In genomic region chr14:69803753-69804152, GRCh38 we compare ENCODE assay signal across 23 cellular contexts. TPM values are rescaled to one million over a fixed set of nuclear protein-coding genes. Genes with fewer than 3 reads are reported as not detected.
A peak's percentile ranks its signal among the peaks of the same experiment; 100 is the strongest.
DNase-seq lines count a peak whose midpoint lies in the region; ATAC-seq and TF ChIP-seq lines count a peak whose summit lies in the region.
"Had no signal": no experiment of that assay in that cellular context is flagged by ENCODE, and none has a peak within 500 bp of the region (broad histone marks: within the 10 kb centered on the region; RNA-seq: fewer than 3 reads in every experiment).

No MANE protein-coding gene starts in this region.

- POLR2A ChIA-PET in HCT116 (lab: Charles Lee): no interaction called here

- H3K27ac Mint-ChIP-seq in CD14-positive monocyte: no peak overlapping the region
- H3K27ac Mint-ChIP-seq: activated CD4-positive, alpha-beta T cell treated with anti-CD3 and anti-CD28 coated beads for 36 hours; activated naive CD4-positive, alpha-beta T cell treated with anti-CD3 and anti-CD28 coated beads, Interleukin-2, amount 50 U/mL, for 24 hours; brain had no signal

- CTCF ChIA-PET in HCT116 (lab: Charles Lee): no interaction called here

- no peaks in the 10 kb centered on the region for H4K20me1 ChIP-seq in HCT116 (ENCODE audit: insufficient read depth)
- H4K20me1 ChIP-seq: BLaER1 had no signal

- peaks cover 0 to 6% (median 4%) of the 10 kb centered on the region in 7 donors for H3K9me3 Mint-ChIP-seq in CD14-positive monocyte
- H3K9me3 Mint-ChIP-seq: activated naive CD4-positive, alpha-beta T cell treated with anti-CD3 and anti-CD28 coated beads, Interleukin-2, amount 50 U/mL, for 24 hours had no signal

- BruUV-seq in HCT116 (replicated peaks; lab: Mats Ljungman, UMichigan): no TSS peak

- H3K4me3 ChIP-seq in HCT116 (replicated peaks in 1 of 2; ENCODE audit: low read depth in 1 of 2, low read length in 2 of 2) (no peak overlapping the region), astrocyte of the spinal cord (ENCODE audit: low read depth, low read length) (no peak overlapping the region), liver (ENCODE audit: low read depth in 1 of 3, low read length in 3 of 3) (no peak overlapping the region), suprapubic skin (no peak overlapping the region)
- H3K4me3 ChIP-seq: BLaER1, tibial artery had no signal

- H3K27me3 ChIP-seq in HCT116 (ENCODE audit: insufficient read depth, low read length) (no peaks in the 10 kb centered on the region), liver (ENCODE audit: control insufficient read depth in 4 of 4, insufficient read depth in 4 of 4, low read length in 3 of 4) (no peaks in the 10 kb centered on the region), suprapubic skin (no peaks in the 10 kb centered on the region)
- H3K27me3 ChIP-seq: BLaER1, tibial artery had no signal

- H3K36me3 ChIP-seq in HCT116 (ENCODE audit: control insufficient read depth in 1 of 2, insufficient read depth in 2 of 2, low read length in 2 of 2): no peaks in the 10 kb centered on the region
- no peaks in the 10 kb centered on the region for H3K36me3 ChIP-seq in liver (ENCODE audit: control insufficient read depth in 4 of 4, insufficient read depth in 3 of 4, low read depth in 1 of 4, low read length in 3 of 4)
- H3K36me3 ChIP-seq in suprapubic skin: no peaks in the 10 kb centered on the region
- H3K36me3 ChIP-seq: BLaER1, tibial artery had no signal

- ATAC-seq in HCT116: peak; percentile 78
- ATAC-seq: activated CD4-positive, alpha-beta T cell treated with anti-CD3 and anti-CD28 coated beads for 36 hours; left cardiac atrium had no signal

- no peak overlapping the region for H2AFZ ChIP-seq in HCT116 (ENCODE audit: low read depth, low read length, poor library complexity, severe bottlenecking)

- intact Hi-C loops in CD14-positive monocyte (cut with micrococcal nuclease): no loop called here
- intact Hi-C loops in HCT116 (cut with micrococcal nuclease): no loop called here
- intact Hi-C loops in head of caudate nucleus (cut with DNase I): no loop called here

- H3K4me3 Mint-ChIP-seq in CD14-positive monocyte: no peak overlapping the region
- H3K4me3 Mint-ChIP-seq: activated CD4-positive, alpha-beta T cell treated with anti-CD3 and anti-CD28 coated beads for 36 hours; activated naive CD4-positive, alpha-beta T cell treated with anti-CD3 and anti-CD28 coated beads, Interleukin-2, amount 50 U/mL, for 24 hours; brain had no signal

- TF ChIP-seq POLR2A in HCT116 (IDR thresholded peaks at IDR 0.05; ENCODE audit: borderline replicate concordance, extremely low read depth, insufficient read depth, insufficient read length): no peak
- no peak for TF ChIP-seq POLR2A in suprapubic skin (IDR thresholded peaks at IDR 0.05)

- H3K9ac ChIP-seq in HCT116 (ENCODE audit: low read length) (no peak overlapping the region), liver (ENCODE audit: low read depth in 1 of 2, low read length in 2 of 2) (no peak overlapping the region)
- H3K9ac ChIP-seq: BLaER1 had no signal

- in situ Hi-C loops in astrocyte of the spinal cord (cut with HindIII; ENCODE audit: low sequenced_read_pairs): no loop called here

- no peak overlapping the region for H3K4me2 ChIP-seq in HCT116 (ENCODE audit: low read length)
- H3K4me2 ChIP-seq: BLaER1 had no signal

- no peaks in the 10 kb centered on the region for H3K4me1 Mint-ChIP-seq in CD14-positive monocyte
- H3K4me1 Mint-ChIP-seq: activated CD4-positive, alpha-beta T cell treated with anti-CD3 and anti-CD28 coated beads for 36 hours; activated naive CD4-positive, alpha-beta T cell treated with anti-CD3 and anti-CD28 coated beads, Interleukin-2, amount 50 U/mL, for 24 hours; brain had no signal

- H3K27ac ChIP-seq in HCT116 (ENCODE audit: low read depth, low read length) (no peak overlapping the region), liver (ENCODE audit: low read depth in 1 of 2, low read length in 2 of 2) (no peak overlapping the region), suprapubic skin (no peak overlapping the region)
- H3K27ac ChIP-seq: BLaER1, HL-60, tibial artery had no signal

- RAD21 ChIA-PET in HCT116 (lab: Charles Lee; ENCODE audit: low non-redundant PET in 1 of 2, low total read pairs in 2 of 2, uncharacterized antibody in 2 of 2, unreplicated experiment in 2 of 2): interaction anchor here in 1 of 2 experiments (0.6 kb wide), 1 partner anchor 15 kb away, joined by 4 read pairs; no protein-coding TSS in a partner anchor

- H3K79me2 ChIP-seq in HCT116 (ENCODE audit: insufficient read depth, low read length): no peaks in the 10 kb centered on the region

- DNase-seq in CD14-positive monocyte (ENCODE audit: low spot score) (no peak), HCT116 (ENCODE audit: low read depth, low spot score) (no peak), astrocyte of the spinal cord (ENCODE audit: low read depth, low spot score) (no peak), SHP77 (lab: John Stamatoyannopoulos, UW) (no peak), suprapubic skin (ENCODE audit: low spot score in 2 of 2) (no peak), Ammon's horn (ENCODE audit: low spot score) (no peak), head of caudate nucleus (no peak)
- DNase-seq: activated CD4-positive, alpha-beta T cell treated with anti-CD3 and anti-CD28 coated beads for 36 hours; DND-41; foreskin fibroblast; KBM-7; left cardiac atrium; NCI-H226; SIG-M5; small intestine; T-helper 9 cell; tibial artery had no signal

- no peak for TF ChIP-seq RAD21 in HCT116 (IDR thresholded peaks at IDR 0.05; ENCODE audit: low read depth)
- peak in 1 of 2 donors; percentile 7 for TF ChIP-seq RAD21 in liver (IDR thresholded peaks at IDR 0.05)

- H3K9me2 ChIP-seq in HCT116 (ENCODE audit: insufficient read depth): no peaks in the 10 kb centered on the region

- H3K4me1 ChIP-seq in HCT116 (ENCODE audit: control insufficient read depth in 1 of 2, insufficient read depth in 2 of 2, low read length in 2 of 2) (no peaks in the 10 kb centered on the region), liver (ENCODE audit: control insufficient read depth in 4 of 4, insufficient read depth in 4 of 4, low read length in 3 of 4) (peaks cover 4 to 17% (median 8%) of the 10 kb centered on the region in 4 donors), suprapubic skin (no peaks in the 10 kb centered on the region)
- H3K4me1 ChIP-seq: BLaER1, tibial artery had no signal

- H3K27me3 Mint-ChIP-seq in CD14-positive monocyte (ENCODE audit: low read depth in 3 of 3): peaks cover 2 to 11% (median 9%) of the 10 kb centered on the region in 3 donors

- H3K9me3 ChIP-seq in HCT116 (ENCODE audit: control insufficient read depth in 1 of 2, insufficient read depth in 1 of 2, low read depth in 1 of 2, low read length in 2 of 2) (no peaks in the 10 kb centered on the region), liver (ENCODE audit: control insufficient read depth in 4 of 4, low read length in 3 of 4) (no peaks in the 10 kb centered on the region), suprapubic skin (no peaks in the 10 kb centered on the region)
- H3K9me3 ChIP-seq: BLaER1 had no signal

- no peaks in the 10 kb centered on the region for H3K36me3 Mint-ChIP-seq in CD14-positive monocyte
- H3K36me3 Mint-ChIP-seq: activated naive CD4-positive, alpha-beta T cell treated with anti-CD3 and anti-CD28 coated beads, Interleukin-2, amount 50 U/mL, for 24 hours; brain had no signal

- TF ChIP-seq EP300 in suprapubic skin (IDR thresholded peaks at IDR 0.05): no peak

- TF ChIP-seq CTCF in CD14-positive monocyte (IDR thresholded peaks at IDR 0.05) (peak; percentile 23), HCT116 (IDR thresholded peaks at IDR 0.05 in 2 of 3, conservative IDR thresholded peaks at IDR 0.05 in 1 of 3; ENCODE audit: borderline replicate concordance in 1 of 3, insufficient read depth in 1 of 3, low read depth in 2 of 3, low read length in 2 of 3) (peak in 1 of 3 experiments; percentile 44; a peak in 2 of 6 replicates), astrocyte of the spinal cord (IDR thresholded peaks at IDR 0.05; ENCODE audit: low read depth, low read length) (peak; percentile 20), liver (IDR thresholded peaks at IDR 0.05; ENCODE audit: low read depth, low read length, missing input control) (peak; percentile 20), suprapubic skin (IDR thresholded peaks at IDR 0.05) (no peak)

TF ChIP-seq in HCT116, 20 proteins besides CTCF, POLR2A, EP300 and RAD21 (continues in another document):
- TF ChIP-seq EGR1 (IDR thresholded peaks at IDR 0.05; ENCODE audit: low read depth) (no peak), ELF1 (IDR thresholded peaks at IDR 0.05; ENCODE audit: borderline replicate concordance, low read depth) (no peak), SP1 (IDR thresholded peaks at IDR 0.05; ENCODE audit: low read depth) (no peak), EZH2 (IDR thresholded peaks at IDR 0.05) (no peak), JUND (IDR thresholded peaks at IDR 0.05) (no peak), TCF7L2 (IDR thresholded peaks at IDR 0.05; ENCODE audit: borderline replicate concordance, extremely low read depth, insufficient read depth, insufficient read length) (no peak)

TF ChIP-seq in liver, 16 proteins besides CTCF, POLR2A, EP300 and RAD21 (continues in another document):
- TF ChIP-seq YY1 (IDR thresholded peaks at IDR 0.05) (no peak), HNF4A (conservative IDR thresholded peaks at IDR 0.05) (no peak), SP1 (IDR thresholded peaks at IDR 0.05) (no peak), TAF1 (conservative IDR thresholded peaks at IDR 0.05) (no peak), FOXA2 (IDR thresholded peaks at IDR 0.05) (no peak), FOXA1 (IDR thresholded peaks at IDR 0.05) (no peak), RXRA (IDR thresholded peaks at IDR 0.05) (no peak), HNF4G (IDR thresholded peaks at IDR 0.05) (no peak)

RNA-seq across cellular contexts. Expression of gene SLC10A1, which starts 6.7 kb away (rescaled TPM):
- polyA plus RNA-seq in CD14-positive monocyte (under 1 TPM in 1 of 2 donors, not detected in 1; 0.09 TPM), liver (10 to 100 TPM; 52.2 to 68.5 TPM)
- total RNA-seq in HCT116 (2021; ENCODE audit: unreplicated experiment) (not detected), liver (10 to 100 TPM in 1 of 2 donors, 1 to 10 TPM in 1; 1.1 to 77.3 TPM), suprapubic skin (not detected)
- not detected in 2 replicates for polyA plus RNA-seq in HCT116 (2012)
- total RNA-seq: activated CD4-positive, alpha-beta T cell treated with anti-CD3 and anti-CD28 coated beads for 36 hours; left cardiac atrium; omental fat pad had no signal

RNA-seq across cellular contexts. Expression of gene SRSF5, which starts 36.8 kb away (rescaled TPM):
- polyA plus RNA-seq in CD14-positive monocyte (100 to 1,000 TPM; 410 to 502 TPM), liver (100 to 1,000 TPM in 1 of 2 donors, 10 to 100 TPM in 1; 89.7 to 205 TPM)
- total RNA-seq in HCT116 (2021; ENCODE audit: unreplicated experiment) (258 TPM), liver (100 to 1,000 TPM in 1 of 2 donors, 10 to 100 TPM in 1; 74.4 to 254 TPM), suprapubic skin (1,000 to 10,000 TPM in 1 of 4 donors, 100 to 1,000 TPM in 3; 342 to 1,053 (median 453) TPM)
- 246 and 285 TPM in 2 replicates for polyA plus RNA-seq in HCT116 (2012)

Comparison
In these comparisons a context has a peak if more than half of its experiments do, and no peak if none do; other contexts are left out.
1. CTCF ChIP-seq: peak in CD14-positive monocyte (single experiment), astrocyte of the spinal cord (single experiment) and liver (single experiment); none in suprapubic skin (0 of 2).